8 cellular contexts compared by ENCODE assay signal in the genomic region with DNA sequence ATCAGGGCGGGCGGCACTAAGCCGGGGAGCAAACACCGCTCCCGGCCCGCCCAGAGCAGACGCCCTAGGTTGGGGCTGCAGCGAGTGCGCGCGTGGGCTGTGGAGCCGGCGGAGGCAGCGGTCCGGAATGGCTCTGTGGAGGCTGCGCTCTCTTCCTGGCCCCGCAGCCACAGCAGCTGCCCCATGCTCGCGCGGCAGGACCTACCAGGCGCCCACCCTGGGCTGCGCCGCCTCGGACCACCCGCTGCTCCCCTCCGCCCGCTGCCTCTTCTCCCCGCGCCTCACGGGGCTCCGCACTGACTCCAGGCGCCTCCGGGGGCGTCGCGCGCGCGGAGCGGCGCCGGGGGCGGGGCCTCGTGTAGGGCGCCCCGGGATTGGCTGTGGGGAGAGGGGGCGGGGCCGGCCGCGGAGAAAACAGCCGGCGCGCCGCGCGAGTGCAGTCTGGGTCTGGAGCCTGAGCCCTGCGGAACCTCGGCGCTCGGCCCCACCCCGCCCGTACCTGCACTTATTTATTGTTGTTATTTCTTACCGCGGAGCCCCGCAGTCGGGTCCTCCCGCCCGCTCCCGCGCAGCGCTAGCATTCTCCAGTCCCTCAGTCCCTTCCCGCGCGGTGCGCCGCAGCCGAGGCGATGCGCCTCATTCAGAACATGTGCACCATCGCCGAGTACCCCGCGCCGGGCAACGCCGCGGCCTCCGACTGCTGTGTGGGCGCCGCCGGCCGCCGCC. TPM values are rescaled to one million over a fixed set of nuclear protein-coding genes. Genes with fewer than 3 reads are reported as not detected.
DNase-seq lines count a peak whose midpoint lies in the region; ATAC-seq and FAIRE-seq lines count a peak whose summit lies in the region.

A gene with protein sequence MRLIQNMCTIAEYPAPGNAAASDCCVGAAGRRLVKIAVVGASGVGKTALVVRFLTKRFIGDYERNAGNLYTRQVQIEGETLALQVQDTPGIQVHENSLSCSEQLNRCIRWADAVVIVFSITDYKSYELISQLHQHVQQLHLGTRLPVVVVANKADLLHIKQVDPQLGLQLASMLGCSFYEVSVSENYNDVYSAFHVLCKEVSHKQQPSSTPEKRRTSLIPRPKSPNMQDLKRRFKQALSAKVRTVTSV (plus strand): TSS at position 439 of the 726 bp plus-strand sequence. CDS start 191 bp downstream, at position 630.

- H3K4me2 ChIP-seq in neuronal stem cell (ENCODE audit: insufficient read depth, low read length, poor library complexity, severe bottlenecking), result peak within 1 kb of the TSS; percentile 100

- H2BK15ac ChIP-seq in neuronal stem cell (ENCODE audit: low read length), result peak within 1 kb of the TSS; percentile 62

- peak within 1 kb of the TSS; percentile 69 for H2BK5ac ChIP-seq in neuronal stem cell (ENCODE audit: low read length)

- peak within 1 kb of the TSS; percentile 97 for H3K18ac ChIP-seq in neuronal stem cell (ENCODE audit: low read length)

- no peak within 1 kb of the TSS for H4K91ac ChIP-seq in neuronal stem cell (ENCODE audit: low read depth, low read length, poor library complexity)

- peaks cover 4% of the 10 kb centered on the region for H3K79me1 ChIP-seq in neuronal stem cell (ENCODE audit: low read depth, low read length)

- FAIRE-seq in frontal cortex (lab: Jason Lieb, UNC), result no peak

- no CpG with 5 or more reads among the region's 93 CpGs for WGBS in neuronal stem cell (ENCODE audit: extremely low coverage in 2 of 2, insufficient read length in 2 of 2, insufficient replicate concordance in 1 of 2), 2 donors

- H2AFZ ChIP-seq in neuronal stem cell (ENCODE audit: low read length), result peak within 1 kb of the TSS; percentile 98

- H3K9me3 ChIP-seq in neuronal stem cell (replicated peaks in 1 of 2; ENCODE audit: control insufficient read depth in 2 of 2, insufficient read depth in 1 of 2, low read depth in 1 of 2, low read length in 2 of 2) (peaks cover 2 to 16% of the 10 kb centered on the region in 2 donors), stomach smooth muscle (ENCODE audit: control insufficient read depth in 2 of 2, low read length in 2 of 2) (peaks cover 0 to 4% of the 10 kb centered on the region in 2 donors)

- H3K27ac ChIP-seq in neuronal stem cell (replicated peaks; ENCODE audit: low read length), result no peak within 1 kb of the TSS
- H3K27ac ChIP-seq in stomach smooth muscle (ENCODE audit: low read length), result peak within 1 kb of the TSS; percentile 49

- H4K8ac ChIP-seq in neuronal stem cell (ENCODE audit: low read depth, low read length), result peak within 1 kb of the TSS; percentile 76

- H3K36me3 ChIP-seq in neuronal stem cell (replicated peaks in 1 of 2; ENCODE audit: control insufficient read depth in 2 of 2, insufficient read depth in 2 of 2, low read length in 2 of 2) (peaks cover 13 to 36% of the 10 kb centered on the region in 2 donors), stomach smooth muscle (ENCODE audit: control insufficient read depth in 2 of 2, insufficient read depth in 2 of 2, low read length in 2 of 2) (peaks cover 0 to 4% of the 10 kb centered on the region in 2 donors)

- H3K4me3 ChIP-seq in neuronal stem cell (ENCODE audit: low read length in 2 of 2) (peak within 1 kb of the TSS; percentile 76 to 94), stomach smooth muscle (ENCODE audit: low read length in 2 of 2) (peak within 1 kb of the TSS; percentile 69 to 79)

- H2BK120ac ChIP-seq in neuronal stem cell (ENCODE audit: low read depth, low read length), result no peak within 1 kb of the TSS

- H3K23ac ChIP-seq in neuronal stem cell (ENCODE audit: low read depth, low read length, poor library complexity), result peak within 1 kb of the TSS; percentile 87

- H2BK12ac ChIP-seq in neuronal stem cell (ENCODE audit: low read length), result peak within 1 kb of the TSS; percentile 98

- H2AK5ac ChIP-seq in neuronal stem cell (ENCODE audit: low read depth, low read length), result peak within 1 kb of the TSS; percentile 81

- peaks cover 12 to 14% of the 10 kb centered on the region in 2 donors for H3K4me1 ChIP-seq in neuronal stem cell (ENCODE audit: control insufficient read depth in 2 of 2, insufficient read depth in 1 of 2, low read depth in 1 of 2, low read length in 2 of 2)
- H3K4me1 ChIP-seq in stomach smooth muscle (ENCODE audit: control insufficient read depth, insufficient read depth, low read length), result peaks cover 26% of the 10 kb centered on the region

- peak within 1 kb of the TSS; percentile 99 for H3K14ac ChIP-seq in neuronal stem cell (ENCODE audit: low read length)

- peak; percentile 98 for ATAC-seq in GM21526 (IDR thresholded peaks at IDR 0.05; ENCODE audit: low FRiP score, unreplicated experiment)

- peak; percentile 92 for DNase-seq in DMS 273 (lab: John Stamatoyannopoulos, UW; ENCODE audit: unreplicated experiment)
- DNase-seq in HuH-7 (ENCODE audit: low spot score), result peak; percentile 61
- DNase-seq in RPMI8226, result peak; percentile 81
- peak; percentile 67 for DNase-seq in activated gamma-delta T cell treated with Interleukin-2 at 50 U/mL for 16 hours
- peak; percentile 95 to 96 for DNase-seq in frontal cortex (ENCODE audit: low spot score in 2 of 2)
- peak; percentile 84 for DNase-seq in neuronal stem cell (ENCODE audit: low spot score)

- peak within 1 kb of the TSS; percentile 60 for H3K4ac ChIP-seq in neuronal stem cell (ENCODE audit: low read length)

- H3K9ac ChIP-seq in neuronal stem cell (ENCODE audit: low read depth, low read length, poor library complexity), result peak within 1 kb of the TSS; percentile 94
- H3K9ac ChIP-seq in stomach smooth muscle (ENCODE audit: low read length in 2 of 2), result peak within 1 kb of the TSS; percentile 28 to 47

- peaks cover 0 to 5% (median 0%) of the 10 kb centered on the region in 3 experiments for H3K27me3 ChIP-seq in neuronal stem cell (ENCODE audit: control insufficient read depth in 3 of 3, insufficient read depth in 3 of 3, low read depth in 1 of 3, low read length in 3 of 3)
- H3K27me3 ChIP-seq in stomach smooth muscle (ENCODE audit: control insufficient read depth in 1 of 2, insufficient read depth in 2 of 2, low read length in 2 of 2), result peaks cover 0 to 13% of the 10 kb centered on the region in 2 donors

RNA-seq across cellular contexts. Expression of the gene that starts here (rescaled TPM):
- 19.2 TPM for total RNA-seq in frontal cortex
- polyA plus RNA-seq in neuronal stem cell (2013, experiment 1 of 2), result 5.3 TPM
- 5.3 TPM for polyA plus RNA-seq in neuronal stem cell (2013, experiment 2 of 2)
